ENCODE assay signal across 1 cellular context in the genomic region with DNA sequence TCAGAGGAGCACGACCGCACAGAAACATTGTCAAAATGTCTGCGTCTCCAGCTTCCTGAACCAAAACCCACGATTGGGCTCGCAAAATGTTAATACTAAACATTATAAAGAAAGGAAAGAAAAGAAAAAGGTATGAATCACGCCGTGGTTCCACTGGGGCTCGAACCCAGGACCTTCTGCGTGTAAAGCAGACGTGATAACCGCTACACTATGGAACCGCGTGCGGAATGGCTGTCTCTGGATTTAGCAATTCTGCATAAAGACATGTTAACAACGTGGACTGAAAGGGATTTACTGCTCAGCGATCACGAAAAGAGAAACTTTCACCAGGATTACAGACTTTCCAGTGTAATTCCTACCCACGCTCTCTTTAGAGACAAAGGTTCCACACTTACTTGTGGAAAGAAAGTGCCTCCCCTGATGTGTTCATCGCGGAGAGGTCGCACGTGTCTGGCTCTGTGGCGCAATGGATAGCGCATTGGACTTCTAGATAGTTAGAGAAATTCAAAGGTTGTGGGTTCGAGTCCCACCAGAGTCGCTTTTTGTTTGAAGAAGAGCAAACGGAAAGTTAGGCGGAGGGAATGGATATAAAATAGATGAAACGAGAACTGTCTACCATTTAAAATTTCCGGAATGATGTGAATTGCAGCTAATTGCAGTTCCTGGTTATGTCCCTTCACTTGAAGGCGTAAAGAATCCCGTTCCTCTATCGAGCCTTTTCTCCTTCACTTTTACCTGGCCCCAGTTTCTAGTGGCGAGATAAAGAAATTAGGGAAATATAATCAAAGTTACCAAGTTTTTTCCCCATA.
TF ChIP-seq lines count a peak whose summit lies in the region.

No MANE protein-coding gene starts in this region.

TF ChIP-seq in HepG2, 621 proteins besides CTCF, POLR2A, EP300 and RAD21 (continued from another document and continues in another):
- TF ChIP-seq, protein P1, sequence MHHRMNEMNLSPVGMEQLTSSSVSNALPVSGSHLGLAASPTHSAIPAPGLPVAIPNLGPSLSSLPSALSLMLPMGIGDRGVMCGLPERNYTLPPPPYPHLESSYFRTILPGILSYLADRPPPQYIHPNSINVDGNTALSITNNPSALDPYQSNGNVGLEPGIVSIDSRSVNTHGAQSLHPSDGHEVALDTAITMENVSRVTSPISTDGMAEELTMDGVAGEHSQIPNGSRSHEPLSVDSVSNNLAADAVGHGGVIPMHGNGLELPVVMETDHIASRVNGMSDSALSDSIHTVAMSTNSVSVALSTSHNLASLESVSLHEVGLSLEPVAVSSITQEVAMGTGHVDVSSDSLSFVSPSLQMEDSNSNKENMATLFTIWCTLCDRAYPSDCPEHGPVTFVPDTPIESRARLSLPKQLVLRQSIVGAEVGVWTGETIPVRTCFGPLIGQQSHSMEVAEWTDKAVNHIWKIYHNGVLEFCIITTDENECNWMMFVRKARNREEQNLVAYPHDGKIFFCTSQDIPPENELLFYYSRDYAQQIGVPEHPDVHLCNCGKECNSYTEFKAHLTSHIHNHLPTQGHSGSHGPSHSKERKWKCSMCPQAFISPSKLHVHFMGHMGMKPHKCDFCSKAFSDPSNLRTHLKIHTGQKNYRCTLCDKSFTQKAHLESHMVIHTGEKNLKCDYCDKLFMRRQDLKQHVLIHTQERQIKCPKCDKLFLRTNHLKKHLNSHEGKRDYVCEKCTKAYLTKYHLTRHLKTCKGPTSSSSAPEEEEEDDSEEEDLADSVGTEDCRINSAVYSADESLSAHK (CRISPR knock-in tag; IDR thresholded peaks at IDR 0.05; ENCODE audit: borderline replicate concordance) = no peak
- TF ChIP-seq, protein P2, sequence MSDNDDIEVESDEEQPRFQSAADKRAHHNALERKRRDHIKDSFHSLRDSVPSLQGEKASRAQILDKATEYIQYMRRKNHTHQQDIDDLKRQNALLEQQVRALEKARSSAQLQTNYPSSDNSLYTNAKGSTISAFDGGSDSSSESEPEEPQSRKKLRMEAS (IDR thresholded peaks at IDR 0.05) = peak; percentile 85
- TF ChIP-seq KLF6 (CRISPR knock-in tag; IDR thresholded peaks at IDR 0.05) = 0 out of 2 replicates have a peak, but pooled peaks have one; percentile 46
- peak; percentile 46 for TF ChIP-seq DMAP1 (CRISPR knock-in tag; IDR thresholded peaks at IDR 0.05)
- TF ChIP-seq ZKSCAN5 (CRISPR knock-in tag; IDR thresholded peaks at IDR 0.05) = no peak
- TF ChIP-seq, protein P3, sequence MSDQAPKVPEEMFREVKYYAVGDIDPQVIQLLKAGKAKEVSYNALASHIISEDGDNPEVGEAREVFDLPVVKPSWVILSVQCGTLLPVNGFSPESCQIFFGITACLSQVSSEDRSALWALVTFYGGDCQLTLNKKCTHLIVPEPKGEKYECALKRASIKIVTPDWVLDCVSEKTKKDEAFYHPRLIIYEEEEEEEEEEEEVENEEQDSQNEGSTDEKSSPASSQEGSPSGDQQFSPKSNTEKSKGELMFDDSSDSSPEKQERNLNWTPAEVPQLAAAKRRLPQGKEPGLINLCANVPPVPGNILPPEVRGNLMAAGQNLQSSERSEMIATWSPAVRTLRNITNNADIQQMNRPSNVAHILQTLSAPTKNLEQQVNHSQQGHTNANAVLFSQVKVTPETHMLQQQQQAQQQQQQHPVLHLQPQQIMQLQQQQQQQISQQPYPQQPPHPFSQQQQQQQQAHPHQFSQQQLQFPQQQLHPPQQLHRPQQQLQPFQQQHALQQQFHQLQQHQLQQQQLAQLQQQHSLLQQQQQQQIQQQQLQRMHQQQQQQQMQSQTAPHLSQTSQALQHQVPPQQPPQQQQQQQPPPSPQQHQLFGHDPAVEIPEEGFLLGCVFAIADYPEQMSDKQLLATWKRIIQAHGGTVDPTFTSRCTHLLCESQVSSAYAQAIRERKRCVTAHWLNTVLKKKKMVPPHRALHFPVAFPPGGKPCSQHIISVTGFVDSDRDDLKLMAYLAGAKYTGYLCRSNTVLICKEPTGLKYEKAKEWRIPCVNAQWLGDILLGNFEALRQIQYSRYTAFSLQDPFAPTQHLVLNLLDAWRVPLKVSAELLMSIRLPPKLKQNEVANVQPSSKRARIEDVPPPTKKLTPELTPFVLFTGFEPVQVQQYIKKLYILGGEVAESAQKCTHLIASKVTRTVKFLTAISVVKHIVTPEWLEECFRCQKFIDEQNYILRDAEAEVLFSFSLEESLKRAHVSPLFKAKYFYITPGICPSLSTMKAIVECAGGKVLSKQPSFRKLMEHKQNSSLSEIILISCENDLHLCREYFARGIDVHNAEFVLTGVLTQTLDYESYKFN (CRISPR knock-in tag; conservative IDR thresholded peaks at IDR 0.05) = 0 out of 2 replicates have a peak, but pooled peaks have one; percentile 35
- TF ChIP-seq CREB1 (IDR thresholded peaks at IDR 0.05) = no peak
- TF ChIP-seq CREB1 (CRISPR knock-in tag; IDR thresholded peaks at IDR 0.05) = peak; percentile 53
- TF ChIP-seq, protein P4, sequence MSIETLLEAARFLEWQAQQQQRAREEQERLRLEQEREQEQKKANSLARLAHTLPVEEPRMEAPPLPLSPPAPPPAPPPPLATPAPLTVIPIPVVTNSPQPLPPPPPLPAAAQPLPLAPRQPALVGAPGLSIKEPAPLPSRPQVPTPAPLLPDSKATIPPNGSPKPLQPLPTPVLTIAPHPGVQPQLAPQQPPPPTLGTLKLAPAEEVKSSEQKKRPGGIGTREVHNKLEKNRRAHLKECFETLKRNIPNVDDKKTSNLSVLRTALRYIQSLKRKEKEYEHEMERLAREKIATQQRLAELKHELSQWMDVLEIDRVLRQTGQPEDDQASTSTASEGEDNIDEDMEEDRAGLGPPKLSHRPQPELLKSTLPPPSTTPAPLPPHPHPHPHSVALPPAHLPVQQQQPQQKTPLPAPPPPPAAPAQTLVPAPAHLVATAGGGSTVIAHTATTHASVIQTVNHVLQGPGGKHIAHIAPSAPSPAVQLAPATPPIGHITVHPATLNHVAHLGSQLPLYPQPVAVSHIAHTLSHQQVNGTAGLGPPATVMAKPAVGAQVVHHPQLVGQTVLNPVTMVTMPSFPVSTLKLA (IDR thresholded peaks at IDR 0.05) = peak; percentile 76
- peak; percentile 8; the same call in 1 of the 2 replicates for TF ChIP-seq KAT8 (CRISPR knock-in tag; IDR thresholded peaks at IDR 0.05)
- TF ChIP-seq CC2D1A (CRISPR knock-in tag; IDR thresholded peaks at IDR 0.05) = peak; percentile 79; the same call in 1 of the 2 replicates
- TF ChIP-seq, protein P5, sequence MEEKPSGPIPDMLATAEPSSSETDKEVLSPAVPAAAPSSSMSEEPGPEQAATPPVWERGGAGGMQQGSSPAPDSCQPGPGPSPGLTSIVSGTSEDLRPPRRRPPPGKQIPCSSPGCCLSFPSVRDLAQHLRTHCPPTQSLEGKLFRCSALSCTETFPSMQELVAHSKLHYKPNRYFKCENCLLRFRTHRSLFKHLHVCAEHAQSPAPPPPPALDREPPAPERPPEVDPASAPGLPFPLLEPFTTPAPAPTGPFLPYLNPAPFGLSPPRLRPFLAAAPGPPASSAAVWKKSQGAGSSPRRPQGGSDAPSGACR (CRISPR knock-in tag; IDR thresholded peaks at IDR 0.05) = no peak
- TF ChIP-seq ZNF776 (CRISPR knock-in tag; IDR thresholded peaks at IDR 0.05) = 0 out of 2 replicates have a peak, but pooled peaks have one; percentile 3
- TF ChIP-seq IRF2 (CRISPR knock-in tag; IDR thresholded peaks at IDR 0.05) = peak; percentile 8; the same call in 1 of the 2 replicates
- TF ChIP-seq PITX1 (CRISPR knock-in tag; IDR thresholded peaks at IDR 0.05) = peak; percentile 12; the same call in 1 of the 2 replicates
- peak; percentile 24; the same call in 1 of the 2 replicates for TF ChIP-seq XBP1 (CRISPR knock-in tag; IDR thresholded peaks at IDR 0.05)
- TF ChIP-seq, protein P6, sequence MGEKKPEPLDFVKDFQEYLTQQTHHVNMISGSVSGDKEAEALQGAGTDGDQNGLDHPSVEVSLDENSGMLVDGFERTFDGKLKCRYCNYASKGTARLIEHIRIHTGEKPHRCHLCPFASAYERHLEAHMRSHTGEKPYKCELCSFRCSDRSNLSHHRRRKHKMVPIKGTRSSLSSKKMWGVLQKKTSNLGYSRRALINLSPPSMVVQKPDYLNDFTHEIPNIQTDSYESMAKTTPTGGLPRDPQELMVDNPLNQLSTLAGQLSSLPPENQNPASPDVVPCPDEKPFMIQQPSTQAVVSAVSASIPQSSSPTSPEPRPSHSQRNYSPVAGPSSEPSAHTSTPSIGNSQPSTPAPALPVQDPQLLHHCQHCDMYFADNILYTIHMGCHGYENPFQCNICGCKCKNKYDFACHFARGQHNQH (CRISPR knock-in tag; IDR thresholded peaks at IDR 0.05) = peak; percentile 54; the same call in 1 of the 2 replicates
- TF ChIP-seq TBX2 (CRISPR knock-in tag; IDR thresholded peaks at IDR 0.05; ENCODE audit: borderline replicate concordance) = peak; percentile 46; the same call in 1 of the 2 replicates
- TF ChIP-seq ARNT2 (CRISPR knock-in tag; IDR thresholded peaks at IDR 0.05; ENCODE audit: low read depth) = 0 out of 2 replicates have a peak, but pooled peaks have one; percentile 34
- TF ChIP-seq ZSCAN29 (CRISPR knock-in tag; conservative IDR thresholded peaks at IDR 0.05) = peak; percentile 84; the same call in 1 of the 2 replicates
- TF ChIP-seq SP2 (CRISPR knock-in tag; IDR thresholded peaks at IDR 0.05) = peak; percentile 15; the same call in 1 of the 2 replicates
- peak; percentile 89 for TF ChIP-seq PRPF4 (IDR thresholded peaks at IDR 0.05; ENCODE audit: low read depth, low read length, poor library complexity, severe bottlenecking)
- peak; percentile 83 for TF ChIP-seq RBM22 (optimal IDR thresholded peaks at IDR 0.05; ENCODE audit: low read length)
- TF ChIP-seq GTF3A (CRISPR knock-in tag; conservative IDR thresholded peaks at IDR 0.05) = peak; percentile 20; the same call in 1 of the 2 replicates
- TF ChIP-seq, protein P7, sequence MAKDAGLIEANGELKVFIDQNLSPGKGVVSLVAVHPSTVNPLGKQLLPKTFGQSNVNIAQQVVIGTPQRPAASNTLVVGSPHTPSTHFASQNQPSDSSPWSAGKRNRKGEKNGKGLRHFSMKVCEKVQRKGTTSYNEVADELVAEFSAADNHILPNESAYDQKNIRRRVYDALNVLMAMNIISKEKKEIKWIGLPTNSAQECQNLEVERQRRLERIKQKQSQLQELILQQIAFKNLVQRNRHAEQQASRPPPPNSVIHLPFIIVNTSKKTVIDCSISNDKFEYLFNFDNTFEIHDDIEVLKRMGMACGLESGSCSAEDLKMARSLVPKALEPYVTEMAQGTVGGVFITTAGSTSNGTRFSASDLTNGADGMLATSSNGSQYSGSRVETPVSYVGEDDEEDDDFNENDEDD (CRISPR knock-in tag; IDR thresholded peaks at IDR 0.05; ENCODE audit: borderline replicate concordance) = peak; percentile 14; the same call in 1 of the 2 replicates
- 0 out of 4 replicates have a peak, but pooled peaks of 1 of the 2 experiments have one; percentile 9 for TF ChIP-seq NR2F1 (CRISPR knock-in tag; IDR thresholded peaks at IDR 0.05)
- TF ChIP-seq, protein P8, sequence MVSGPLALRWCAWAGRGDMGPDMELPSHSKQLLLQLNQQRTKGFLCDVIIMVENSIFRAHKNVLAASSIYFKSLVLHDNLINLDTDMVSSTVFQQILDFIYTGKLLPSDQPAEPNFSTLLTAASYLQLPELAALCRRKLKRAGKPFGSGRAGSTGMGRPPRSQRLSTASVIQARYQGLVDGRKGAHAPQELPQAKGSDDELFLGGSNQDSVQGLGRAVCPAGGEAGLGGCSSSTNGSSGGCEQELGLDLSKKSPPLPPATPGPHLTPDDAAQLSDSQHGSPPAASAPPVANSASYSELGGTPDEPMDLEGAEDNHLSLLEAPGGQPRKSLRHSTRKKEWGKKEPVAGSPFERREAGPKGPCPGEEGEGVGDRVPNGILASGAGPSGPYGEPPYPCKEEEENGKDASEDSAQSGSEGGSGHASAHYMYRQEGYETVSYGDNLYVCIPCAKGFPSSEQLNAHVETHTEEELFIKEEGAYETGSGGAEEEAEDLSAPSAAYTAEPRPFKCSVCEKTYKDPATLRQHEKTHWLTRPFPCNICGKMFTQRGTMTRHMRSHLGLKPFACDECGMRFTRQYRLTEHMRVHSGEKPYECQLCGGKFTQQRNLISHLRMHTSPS (CRISPR knock-in tag; IDR thresholded peaks at IDR 0.05; ENCODE audit: low read depth) = no peak
- no peak for TF ChIP-seq SRSF9 (IDR thresholded peaks at IDR 0.05; ENCODE audit: borderline replicate concordance, insufficient read depth, low read depth, low read length, poor library complexity, severe bottlenecking)
- TF ChIP-seq MAFF (IDR thresholded peaks at IDR 0.05; ENCODE audit: low read depth, low read length) = peak; percentile 20; the same call in 1 of the 2 replicates
- TF ChIP-seq ZNF274 (CRISPR knock-in tag; IDR thresholded peaks at IDR 0.05) = no peak
- TF ChIP-seq ZMYM4 (CRISPR knock-in tag; IDR thresholded peaks at IDR 0.05) = peak; percentile 6; the same call in 1 of the 2 replicates
- TF ChIP-seq POLR2AphosphoS2 (IDR thresholded peaks at IDR 0.05; ENCODE audit: low read depth, low read length) = no peak
- TF ChIP-seq, protein P9, sequence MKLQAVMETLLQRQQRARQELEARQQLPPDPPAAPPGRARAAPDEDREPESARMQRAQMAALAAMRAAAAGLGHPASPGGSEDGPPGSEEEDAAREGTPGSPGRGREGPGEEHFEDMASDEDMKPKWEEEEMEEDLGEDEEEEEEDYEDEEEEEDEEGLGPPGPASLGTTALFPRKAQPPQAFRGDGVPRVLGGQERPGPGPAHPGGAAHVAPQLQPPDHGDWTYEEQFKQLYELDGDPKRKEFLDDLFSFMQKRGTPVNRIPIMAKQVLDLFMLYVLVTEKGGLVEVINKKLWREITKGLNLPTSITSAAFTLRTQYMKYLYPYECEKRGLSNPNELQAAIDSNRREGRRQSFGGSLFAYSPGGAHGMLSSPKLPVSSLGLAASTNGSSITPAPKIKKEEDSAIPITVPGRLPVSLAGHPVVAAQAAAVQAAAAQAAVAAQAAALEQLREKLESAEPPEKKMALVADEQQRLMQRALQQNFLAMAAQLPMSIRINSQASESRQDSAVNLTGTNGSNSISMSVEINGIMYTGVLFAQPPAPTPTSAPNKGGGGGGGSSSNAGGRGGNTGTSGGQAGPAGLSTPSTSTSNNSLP (IDR thresholded peaks at IDR 0.05; ENCODE audit: low read depth, low read length) = peak; percentile 56; the same call in 1 of the 2 replicates
- peak; percentile 98 for TF ChIP-seq CHD4 (IDR thresholded peaks at IDR 0.05; ENCODE audit: borderline replicate concordance, low read length)
- peak; percentile 77 for TF ChIP-seq ZMYM2 (CRISPR knock-in tag; IDR thresholded peaks at IDR 0.05)
- peak; percentile 25; the same call in 1 of the 2 replicates for TF ChIP-seq REL (CRISPR knock-in tag; conservative IDR thresholded peaks at IDR 0.05)
